20 cellular contexts compared by ENCODE assay signal in the genomic region with DNA sequence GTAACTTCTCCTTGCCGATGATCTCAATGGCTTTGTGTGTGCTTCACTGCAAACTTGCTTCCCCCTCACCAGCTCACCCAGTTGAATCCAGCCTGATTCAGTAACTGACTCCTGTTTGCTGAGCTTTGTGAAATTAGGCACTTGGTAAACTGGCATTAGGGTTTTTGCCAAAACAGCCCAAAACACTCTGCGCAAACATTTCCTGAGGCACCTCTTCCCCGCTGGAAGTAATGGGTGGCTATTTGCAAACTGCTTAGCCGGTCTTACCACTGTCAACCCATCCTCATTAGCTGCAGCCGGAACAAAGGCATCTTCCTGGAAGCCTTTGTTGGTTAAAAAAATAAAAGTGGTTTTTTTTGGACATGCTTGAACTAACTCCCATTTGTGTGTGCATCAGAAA.
"Had no signal": no experiment of that assay in that cellular context is flagged by ENCODE, and none has a peak within 500 bp of the region (broad histone marks: within the 10 kb centered on the region; RNA-seq: fewer than 3 reads in every experiment).

No MANE protein-coding gene starts in this region.

- H3K36me3 Mint-ChIP-seq: natural killer cell had no signal

- H3K27ac ChIP-seq: adrenal gland, esophagus squamous epithelium, hepatocyte, tibial artery had no signal

- H3K4me3 Mint-ChIP-seq: activated CD4-positive, alpha-beta T cell treated with anti-CD3 and anti-CD28 coated beads for 36 hours; activated T-helper 1 cell treated with anti-CD3 and anti-CD28 coated beads, Interleukin-12 subunit alpha, Interleukin-12 subunit beta, Interleukin-2, Interleukin-4 antibody, amounts not matched to agents 30 ng/mL and 10 ng/mL and 1 ng/mL, durations not matched to agents 14 hours and 24 hours and 36 hours; natural killer cell had no signal

- H3K36me3 ChIP-seq: adrenal gland, breast epithelium, esophagus squamous epithelium, tibial artery had no signal

- H3K9me3 ChIP-seq: adrenal gland, esophagus squamous epithelium, tibial artery had no signal

- H3K4me3 ChIP-seq: adrenal gland, breast epithelium, esophagus squamous epithelium, hepatocyte, lung, tibial artery had no signal

- ATAC-seq: activated CD4-positive, alpha-beta T cell treated with anti-CD3 and anti-CD28 coated beads for 36 hours; activated naive CD4-positive, alpha-beta T cell treated with anti-CD3 and anti-CD28 coated beads, Interleukin-2, amount 50 U/mL, for 72 hours; left colon; natural killer cell had no signal

- DNase-seq: activated CD4-positive, alpha-beta T cell treated with anti-CD3 and anti-CD28 coated beads for 36 hours; activated CD4-positive, alpha-beta T cell treated with anti-CD3 and anti-CD28 coated beads, Interleukin-2, amount 50 U/mL, for 48 hours; activated gamma-delta T cell treated with Interleukin-2 at 50 U/mL for 16 hours; activated T-cell treated with anti-CD3 and anti-CD28 coated beads for 4 hours; adrenal gland; effector CD4-positive, alpha-beta T cell; esophagus squamous epithelium; islet precursor cell; left colon; natural killer cell; stimulated activated CD4-positive, alpha-beta T cell treated with anti-CD3 and anti-CD28 coated beads, Interleukin-12 subunit alpha, Interleukin-12 subunit beta, amount 100 ng/mL, for 4 hours; stimulated activated CD4-positive, alpha-beta T cell treated with anti-CD3 and anti-CD28 coated beads, Interleukin-1b, Interleukin-23, amount 100 ng/mL, for 48 hours; stimulated activated CD8-positive, alpha-beta memory T cell treated with anti-CD3 and anti-CD28 coated beads, Interleukin-4, amount 100 ng/mL, for 48 hours; stimulated activated naive CD4-positive, alpha-beta T cell; tibial artery had no signal

- H3K9me3 Mint-ChIP-seq: natural killer cell had no signal

- H3K27me3 Mint-ChIP-seq: activated CD4-positive, alpha-beta T cell treated with anti-CD3 and anti-CD28 coated beads for 36 hours had no signal

- H3K27ac Mint-ChIP-seq: activated CD4-positive, alpha-beta T cell treated with anti-CD3 and anti-CD28 coated beads for 36 hours; activated naive CD4-positive, alpha-beta T cell treated with anti-CD3 and anti-CD28 coated beads, Interleukin-2, amount 50 U/mL, for 72 hours; activated T-helper 1 cell treated with anti-CD3 and anti-CD28 coated beads, Interleukin-12 subunit alpha, Interleukin-12 subunit beta, Interleukin-2, Interleukin-4 antibody, amounts not matched to agents 30 ng/mL and 10 ng/mL and 1 ng/mL, durations not matched to agents 14 hours and 24 hours and 36 hours; natural killer cell had no signal

- H3K4me1 Mint-ChIP-seq: activated CD4-positive, alpha-beta T cell treated with anti-CD3 and anti-CD28 coated beads for 36 hours; natural killer cell had no signal

- H3K27me3 ChIP-seq: adrenal gland, breast epithelium, esophagus squamous epithelium, hepatocyte, tibial artery had no signal

- H3K4me1 ChIP-seq: adrenal gland, breast epithelium, tibial artery had no signal
